In the genomic region with DNA sequence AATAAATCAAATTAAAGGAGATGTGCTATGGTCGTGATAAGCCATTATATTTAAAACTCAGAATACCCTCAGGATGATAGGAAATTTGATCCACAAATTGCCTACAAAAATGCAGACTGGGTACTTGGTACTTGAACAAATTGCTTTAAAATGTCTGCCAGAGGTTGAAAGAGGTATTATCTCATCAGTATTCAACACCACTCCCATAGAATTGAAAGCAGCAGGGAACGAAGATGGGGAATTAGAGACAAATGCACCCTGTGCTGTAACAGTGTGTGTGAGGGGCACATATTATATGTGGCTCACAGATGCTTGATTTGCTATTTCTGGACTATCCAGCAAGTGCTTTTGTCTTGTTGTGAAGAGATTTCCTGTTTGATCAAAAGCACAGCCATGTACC, we compare ENCODE assay signal across 21 cellular contexts.
DNase-seq lines count a peak whose midpoint lies in the region; ATAC-seq and TF ChIP-seq lines count a peak whose summit lies in the region.
"Had no signal": no experiment of that assay in that cellular context is flagged by ENCODE, and none has a peak within 500 bp of the region (broad histone marks: within the 10 kb centered on the region; RNA-seq: fewer than 3 reads in every experiment).

No MANE protein-coding gene starts in this region.

- no peak overlapping the region for H3K27ac ChIP-seq in neural progenitor cell
- H3K27ac ChIP-seq: BLaER1, gastrocnemius medialis, upper lobe of left lung, VCaP had no signal

- ATAC-seq in HG03457 (IDR thresholded peaks at IDR 0.05; ENCODE audit: unreplicated experiment), result no peak
- ATAC-seq in HG03280 (IDR thresholded peaks at IDR 0.05; ENCODE audit: unreplicated experiment), result no peak
- ATAC-seq: gastrocnemius medialis had no signal

- no peak overlapping the region for H3K4me3 ChIP-seq in neural progenitor cell
- H3K4me3 ChIP-seq: BLaER1, gastrocnemius medialis, upper lobe of left lung had no signal

- H3K9me3 Mint-ChIP-seq in neural progenitor cell, result no peaks in the 10 kb centered on the region
- H3K9me3 Mint-ChIP-seq: neural crest cell; T-helper 1 cell treated with Interleukin-12 subunit alpha and Interleukin-12 subunit beta and Interleukin-4 antibody, amounts not matched to agents 30 μg/mL and 1 μg/mL, for 36 hours had no signal

- H3K4me2 ChIP-seq in neural progenitor cell, result peak overlapping the region; percentile 40
- H3K4me2 ChIP-seq: BLaER1 had no signal

- no peak overlapping the region for H3K9ac ChIP-seq in neural progenitor cell
- H3K9ac ChIP-seq: BLaER1 had no signal

- no peaks in the 10 kb centered on the region for H3K27me3 Mint-ChIP-seq in neural progenitor cell (ENCODE audit: insufficient read depth, low read depth)

- H3K27ac Mint-ChIP-seq in neural progenitor cell, result no peak overlapping the region
- H3K27ac Mint-ChIP-seq: T-helper 1 cell treated with Interleukin-12 subunit alpha and Interleukin-12 subunit beta and Interleukin-4 antibody, amounts not matched to agents 30 μg/mL and 1 μg/mL, for 36 hours had no signal

- H3K4me3 Mint-ChIP-seq in neural progenitor cell, result no peak overlapping the region
- H3K4me3 Mint-ChIP-seq: neural crest cell; T-helper 1 cell treated with Interleukin-12 subunit alpha and Interleukin-12 subunit beta and Interleukin-4 antibody, amounts not matched to agents 30 μg/mL and 1 μg/mL, for 36 hours had no signal

- DNase-seq in NCI-H1436 (lab: John Stamatoyannopoulos, UW) (peak; percentile 27), NCI-H1436 treated with DMSO at 0.1 percent for 48 hours (lab: John Stamatoyannopoulos, UW) (no peak), NCI-H2029 treated with DMSO at 0.1 percent for 48 hours (lab: John Stamatoyannopoulos, UW) (peak; percentile 21), NCI-H82 (lab: John Stamatoyannopoulos, UW) (peak; percentile 64), neural progenitor cell (ENCODE audit: low spot score) (peak; percentile 41), medulla oblongata (ENCODE audit: extremely low spot score) (no peak)
- DNase-seq: activated CD4-positive, alpha-beta T cell treated with anti-CD3 and anti-CD28 coated beads, Interleukin-2, amount 50 U/mL, for 48 hours; activated naive CD4-positive, alpha-beta T cell; amygdala; central memory CD4-positive, alpha-beta T cell; erythroblast; gastrocnemius medialis; GF-D8; Right ventricle myocardium superior; upper lobe of left lung had no signal

- no peaks in the 10 kb centered on the region for H3K36me3 ChIP-seq in neural progenitor cell
- H3K36me3 ChIP-seq: gastrocnemius medialis, upper lobe of left lung had no signal

- no peak overlapping the region for H2AFZ ChIP-seq in neural progenitor cell (replicated peaks)

- peaks cover 19% of the 10 kb centered on the region for H3K4me1 ChIP-seq in neural progenitor cell
- H3K4me1 ChIP-seq: BLaER1, gastrocnemius medialis, upper lobe of left lung had no signal

- no peaks in the 10 kb centered on the region for H3K27me3 ChIP-seq in neural progenitor cell
- H3K27me3 ChIP-seq: BLaER1, gastrocnemius medialis, upper lobe of left lung had no signal

- peaks cover 2% of the 10 kb centered on the region for H3K36me3 Mint-ChIP-seq in neural progenitor cell

- no peaks in the 10 kb centered on the region for H3F3A ChIP-seq in neural progenitor cell (ENCODE audit: low read depth)

- H3K79me2 ChIP-seq in neural progenitor cell (ENCODE audit: low read depth), result no peaks in the 10 kb centered on the region

- H3K4me1 Mint-ChIP-seq in neural progenitor cell, result peaks cover 20% of the 10 kb centered on the region

- TF ChIP-seq CTCF in neural progenitor cell (IDR thresholded peaks at IDR 0.05), result no peak

- H3K9me3 ChIP-seq in neural progenitor cell (ENCODE audit: low read depth), result no peaks in the 10 kb centered on the region
- H3K9me3 ChIP-seq: BLaER1, gastrocnemius medialis, upper lobe of left lung had no signal

- no peaks in the 10 kb centered on the region for H4K20me1 ChIP-seq in neural progenitor cell (ENCODE audit: low read depth)
- H4K20me1 ChIP-seq: BLaER1 had no signal

Comparison
In these comparisons a context has a peak if more than half of its experiments do, and no peak if none do; other contexts are left out.
1. DNase-seq: peak in NCI-H1436 (single experiment), NCI-H2029 treated with DMSO at 0.1 percent for 48 hours (single experiment), NCI-H82 (single experiment) and neural progenitor cell (single experiment); none in NCI-H1436 treated with DMSO at 0.1 percent for 48 hours (single experiment) and medulla oblongata (single experiment).